ENCODE assay signal across 1 cellular context in the genomic region with DNA sequence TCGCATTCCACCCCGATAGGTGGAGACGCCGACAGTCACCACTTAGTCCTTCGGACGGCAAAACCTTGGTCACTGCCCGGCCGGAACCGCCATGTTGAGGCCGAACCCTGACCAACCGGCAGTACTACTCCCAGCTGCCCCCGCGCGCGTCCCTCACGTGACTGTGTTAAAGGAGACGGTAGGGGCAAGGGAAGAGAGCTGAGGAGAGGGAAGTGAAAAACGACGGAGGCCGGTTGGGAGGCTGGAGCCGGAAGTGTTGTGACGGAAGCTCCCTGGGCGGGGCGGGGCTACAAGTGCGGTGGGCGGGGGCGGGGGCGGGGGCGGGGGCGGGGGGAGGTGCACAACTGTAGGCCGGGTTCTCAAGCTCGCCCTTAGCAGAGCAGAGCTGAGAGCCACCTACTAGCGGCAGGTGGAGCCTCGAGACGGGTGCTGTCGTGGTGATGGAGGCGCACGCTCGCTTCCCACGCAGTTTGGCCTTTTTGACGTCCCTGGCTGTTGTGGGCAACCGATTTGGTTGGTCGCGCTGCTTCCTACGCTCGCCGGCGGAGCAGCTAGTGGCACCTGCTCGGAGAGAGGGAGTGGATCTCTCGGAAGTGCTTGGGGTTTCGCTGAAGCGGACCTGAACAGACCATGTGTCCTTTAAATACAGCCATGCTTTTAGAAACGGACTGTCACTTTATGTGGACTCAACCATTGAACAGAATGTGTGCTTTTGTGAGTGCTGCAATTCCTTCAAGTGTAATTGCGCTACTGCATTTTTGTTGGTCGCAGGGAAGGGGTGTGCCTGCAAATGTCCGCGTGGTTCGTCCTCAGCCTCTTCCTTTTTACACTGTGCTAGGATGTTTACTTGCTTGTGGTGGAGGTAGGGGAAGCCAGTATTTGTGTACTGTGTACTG.
TF ChIP-seq lines count a peak whose summit lies in the region.

Gene TRAPPC8, minus strand, starts transcription at position 130 of the 896 bp plus-strand sequence. CDS start 364 bp downstream, outside the sequence.

TF ChIP-seq in HEK293, 187 proteins besides CTCF, POLR2A, EP300 and RAD21 (continued from another document):
- TF ChIP-seq, protein P1, sequence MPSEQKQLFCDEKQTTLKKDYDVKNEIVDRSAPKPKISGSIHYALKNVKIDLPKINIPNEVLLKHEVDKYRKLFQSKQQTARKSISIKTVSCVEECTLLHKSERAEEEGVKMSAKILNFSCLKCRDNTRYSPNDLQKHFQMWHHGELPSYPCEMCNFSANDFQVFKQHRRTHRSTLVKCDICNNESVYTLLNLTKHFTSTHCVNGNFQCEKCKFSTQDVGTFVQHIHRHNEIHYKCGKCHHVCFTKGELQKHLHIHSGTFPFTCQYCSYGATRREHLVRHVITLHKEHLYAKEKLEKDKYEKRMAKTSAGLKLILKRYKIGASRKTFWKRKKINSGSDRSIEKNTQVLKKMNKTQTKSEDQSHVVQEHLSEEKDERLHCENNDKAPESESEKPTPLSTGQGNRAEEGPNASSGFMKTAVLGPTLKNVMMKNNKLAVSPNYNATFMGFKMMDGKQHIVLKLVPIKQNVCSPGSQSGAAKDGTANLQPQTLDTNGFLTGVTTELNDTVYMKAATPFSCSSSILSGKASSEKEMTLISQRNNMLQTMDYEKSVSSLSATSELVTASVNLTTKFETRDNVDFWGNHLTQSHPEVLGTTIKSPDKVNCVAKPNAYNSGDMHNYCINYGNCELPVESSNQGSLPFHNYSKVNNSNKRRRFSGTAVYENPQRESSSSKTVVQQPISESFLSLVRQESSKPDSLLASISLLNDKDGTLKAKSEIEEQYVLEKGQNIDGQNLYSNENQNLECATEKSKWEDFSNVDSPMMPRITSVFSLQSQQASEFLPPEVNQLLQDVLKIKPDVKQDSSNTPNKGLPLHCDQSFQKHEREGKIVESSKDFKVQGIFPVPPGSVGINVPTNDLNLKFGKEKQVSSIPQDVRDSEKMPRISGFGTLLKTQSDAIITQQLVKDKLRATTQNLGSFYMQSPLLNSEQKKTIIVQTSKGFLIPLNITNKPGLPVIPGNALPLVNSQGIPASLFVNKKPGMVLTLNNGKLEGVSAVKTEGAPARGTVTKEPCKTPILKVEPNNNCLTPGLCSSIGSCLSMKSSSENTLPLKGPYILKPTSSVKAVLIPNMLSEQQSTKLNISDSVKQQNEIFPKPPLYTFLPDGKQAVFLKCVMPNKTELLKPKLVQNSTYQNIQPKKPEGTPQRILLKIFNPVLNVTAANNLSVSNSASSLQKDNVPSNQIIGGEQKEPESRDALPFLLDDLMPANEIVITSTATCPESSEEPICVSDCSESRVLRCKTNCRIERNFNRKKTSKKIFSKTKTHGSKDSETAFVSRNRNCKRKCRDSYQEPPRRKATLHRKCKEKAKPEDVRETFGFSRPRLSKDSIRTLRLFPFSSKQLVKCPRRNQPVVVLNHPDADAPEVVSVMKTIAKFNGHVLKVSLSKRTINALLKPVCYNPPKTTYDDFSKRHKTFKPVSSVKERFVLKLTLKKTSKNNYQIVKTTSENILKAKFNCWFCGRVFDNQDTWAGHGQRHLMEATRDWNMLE (tag by site-specific recombination; conservative IDR thresholded peaks at IDR 0.05; ENCODE audit: low read depth), result peak; percentile 44; the same call in 1 of the 2 replicates
- TF ChIP-seq ZNF121 (tag by site-specific recombination; IDR thresholded peaks at IDR 0.05), result no peak
- TF ChIP-seq HOXC10 (CRISPR knock-in tag; IDR thresholded peaks at IDR 0.05), result no peak
- TF ChIP-seq KLF16 (tag by site-specific recombination; IDR thresholded peaks at IDR 0.05), result peak; percentile 68; the same call in 1 of the 2 replicates
- TF ChIP-seq ZBTB48 (tag by site-specific recombination; IDR thresholded peaks at IDR 0.05), result peak; percentile 77
- 0 out of 2 replicates have a peak, but pooled peaks have one; percentile 25 for TF ChIP-seq ZNF704 (tag by site-specific recombination; IDR thresholded peaks at IDR 0.05)
- TF ChIP-seq ZNF645 (tag by site-specific recombination; IDR thresholded peaks at IDR 0.05), result no peak
- no peak for TF ChIP-seq ZNF677 (tag by site-specific recombination; IDR thresholded peaks at IDR 0.05)
- TF ChIP-seq ZNF404 (tag by site-specific recombination; IDR thresholded peaks at IDR 0.05), result no peak
- TF ChIP-seq ELK4 (IDR thresholded peaks at IDR 0.05; ENCODE audit: borderline replicate concordance, low read depth, low read length), result peak; percentile 65; the same call in 1 of the 2 replicates
- TF ChIP-seq ZNF473 (tag by site-specific recombination; IDR thresholded peaks at IDR 0.05), result no peak
- TF ChIP-seq ZNF785 (tag by site-specific recombination; IDR thresholded peaks at IDR 0.05), result no peak
- no peak for TF ChIP-seq ZNF184 (tag by site-specific recombination; IDR thresholded peaks at IDR 0.05)
- peak; percentile 71 for TF ChIP-seq ZBTB20 (tag by site-specific recombination; IDR thresholded peaks at IDR 0.05)
- TF ChIP-seq MEIS1 (CRISPR knock-in tag; IDR thresholded peaks at IDR 0.05; ENCODE audit: borderline replicate concordance), result no peak
- peak; percentile 50; the same call in 1 of the 2 replicates for TF ChIP-seq KLF7 (tag by site-specific recombination; IDR thresholded peaks at IDR 0.05; ENCODE audit: borderline replicate concordance)
- no peak for TF ChIP-seq REPIN1 (tag by site-specific recombination; IDR thresholded peaks at IDR 0.05; ENCODE audit: low read depth)
- no peak for TF ChIP-seq ZNF311 (tag by site-specific recombination; IDR thresholded peaks at IDR 0.05; ENCODE audit: borderline replicate concordance)
- no peak; the same call in 1 of the 2 replicates for TF ChIP-seq RBAK (tag by site-specific recombination; IDR thresholded peaks at IDR 0.05)
- no peak for TF ChIP-seq ZNF521 (tag by site-specific recombination; IDR thresholded peaks at IDR 0.05)
- TF ChIP-seq ZNF623 (tag by site-specific recombination; IDR thresholded peaks at IDR 0.05), result no peak
- no peak for TF ChIP-seq ZNF423 (tag by site-specific recombination; IDR thresholded peaks at IDR 0.05)
- peak; percentile 82 for TF ChIP-seq TRIM28 (IDR thresholded peaks at IDR 0.05; ENCODE audit: borderline replicate concordance, low read length)
- TF ChIP-seq WT1 (tag by site-specific recombination; IDR thresholded peaks at IDR 0.05), result no peak
- TF ChIP-seq SP3 (tag by site-specific recombination; IDR thresholded peaks at IDR 0.05), result peak; percentile 58
- TF ChIP-seq ZFP69B (tag by site-specific recombination; IDR thresholded peaks at IDR 0.05), result no peak
- TF ChIP-seq ZNF354C (tag by site-specific recombination; IDR thresholded peaks at IDR 0.05; ENCODE audit: borderline replicate concordance, low read depth), result no peak
- peak; percentile 98 for TF ChIP-seq IKZF3 (tag by site-specific recombination; IDR thresholded peaks at IDR 0.05)
- TF ChIP-seq ZNF639 (tag by site-specific recombination; IDR thresholded peaks at IDR 0.05), result no peak
- TF ChIP-seq ZFHX2 (tag by site-specific recombination; conservative IDR thresholded peaks at IDR 0.05), result peak; percentile 93
- no peak for TF ChIP-seq ZNF560 (tag by site-specific recombination; IDR thresholded peaks at IDR 0.05; ENCODE audit: borderline replicate concordance)
- TF ChIP-seq BCL11B (tag by site-specific recombination; IDR thresholded peaks at IDR 0.05; ENCODE audit: low read depth), result peak; percentile 89; the same call in 1 of the 2 replicates
- 0 out of 2 replicates have a peak, but pooled peaks have one; percentile 29 for TF ChIP-seq SP7 (tag by site-specific recombination; IDR thresholded peaks at IDR 0.05)
- no peak for TF ChIP-seq KLF1 (tag by site-specific recombination; IDR thresholded peaks at IDR 0.05)
